Comparison of ENCODE assay signal across 8 cellular contexts in the genomic region with DNA sequence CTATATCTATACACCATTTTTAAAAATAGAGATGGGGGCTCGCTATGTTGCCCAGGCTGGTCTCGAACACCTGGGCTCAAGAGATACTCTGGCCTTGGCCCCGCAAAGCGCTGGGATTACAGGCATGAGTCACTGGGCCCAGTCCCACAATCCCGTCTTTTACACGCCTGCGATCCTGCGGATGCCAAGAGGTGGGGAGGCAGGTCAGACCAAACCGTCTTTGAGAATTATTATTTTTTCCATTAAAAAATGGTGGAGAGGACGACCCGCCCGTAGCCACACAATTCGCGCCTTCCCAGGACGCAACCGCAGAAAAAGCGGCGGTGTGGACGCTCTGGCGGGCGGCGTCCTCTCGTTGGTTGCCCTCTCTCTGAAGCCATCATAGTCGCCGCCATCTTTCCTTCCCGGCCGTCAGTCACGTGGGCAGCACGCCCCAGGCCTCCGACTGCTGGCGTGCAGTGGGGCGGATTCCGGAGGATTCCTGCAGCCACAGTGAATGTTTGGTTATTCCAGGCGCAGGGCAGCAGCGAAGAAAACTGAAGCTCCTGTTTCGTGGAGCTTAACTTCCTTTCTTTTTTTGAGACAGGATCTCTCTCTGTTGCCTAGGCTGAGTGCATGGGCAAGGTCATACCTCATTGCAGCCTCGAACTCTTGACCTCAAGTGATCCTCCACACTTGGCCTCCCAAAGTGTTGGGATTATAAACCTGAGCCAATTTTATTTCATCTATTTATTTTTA. TPM values are rescaled to one million over a fixed set of nuclear protein-coding genes. Genes with fewer than 3 reads are reported as not detected.
DNase-seq lines count a peak whose midpoint lies in the region; ATAC-seq and TF ChIP-seq lines count a peak whose summit lies in the region.

No MANE protein-coding gene starts in this region.

- DNase-seq in NOMO-1 treated with DMSO at 0.1 percent for 48 hours (lab: John Stamatoyannopoulos, UW; ENCODE audit: unreplicated experiment) (peak; percentile 95), activated T-cell treated with anti-CD3 and anti-CD28 coated beads for 48 hours (ENCODE audit: low read depth) (peak; percentile 73), epithelial cell of prostate (ENCODE audit: low read depth, low spot score) (no peak), mucosa of descending colon (peak; percentile 91 to 93 (median 92)), SW 1271 (lab: John Stamatoyannopoulos, UW) (no peak)
- DNase-seq in stimulated activated CD8-positive, alpha-beta memory T cell treated with anti-CD3 and anti-CD28 coated beads, Interleukin-15, amount 100 ng/mL, for 48 hours (ENCODE audit: low read depth in 2 of 2), result peak; percentile 66 to 70

- H3K4me3 ChIP-seq in GM08714 (ENCODE audit: low read length) (peak overlapping the region; percentile 34; the same call in 1 of the 2 replicates), mucosa of descending colon (peak overlapping the region; percentile 10)

- H3K9me3 ChIP-seq in mucosa of descending colon, result no peaks in the 10 kb centered on the region

- peak overlapping the region; percentile 87 for H3K27ac ChIP-seq in epithelial cell of prostate

- intact Hi-C loops in mucosa of descending colon (cut with DNase I, micrococcal nuclease), result no loop called here

- no peaks in the 10 kb centered on the region for H3K36me3 ChIP-seq in mucosa of descending colon (ENCODE audit: low read depth)

- no peak for TF ChIP-seq CTCF in mucosa of descending colon (IDR thresholded peaks at IDR 0.05)

- ATAC-seq in HG03025 (IDR thresholded peaks at IDR 0.05; ENCODE audit: low FRiP score, unreplicated experiment), result peak; percentile 66
- peak; percentile 92 for ATAC-seq in mucosa of descending colon

- peaks cover 13% of the 10 kb centered on the region for H3K4me1 ChIP-seq in mucosa of descending colon (ENCODE audit: low read depth)

RNA-seq across cellular contexts. Expression of gene EPHB4, which starts 9.9 kb away (rescaled TPM):
- 10 to 100 TPM; 31.2 to 42.4 (median 38.9) TPM for total RNA-seq in mucosa of descending colon

RNA-seq across cellular contexts. Expression of gene SLC12A9, which starts 15.2 kb away (rescaled TPM):
- 10 to 100 TPM; 27.9 to 34.0 (median 33.5) TPM for total RNA-seq in mucosa of descending colon

RNA-seq across cellular contexts. Expression of gene TRIP6, which starts 29.9 kb away (rescaled TPM):
- total RNA-seq in mucosa of descending colon, result 10 to 100 TPM; 27.8 to 42.7 (median 30.0) TPM

RNA-seq across cellular contexts. Expression of gene SRRT, which starts 37.6 kb away (rescaled TPM):
- total RNA-seq in mucosa of descending colon, result 100 to 1,000 TPM; 112 to 129 (median 120) TPM

RNA-seq across cellular contexts. Expression of gene UFSP1, which starts 52.2 kb away (rescaled TPM):
- 1 to 10 TPM; 2.1 to 3.4 (median 3.0) TPM for total RNA-seq in mucosa of descending colon

Comparison
In these comparisons a context has a peak if more than half of its experiments do, and no peak if none do; other contexts are left out.
1. DNase-seq: peak in NOMO-1 treated with DMSO at 0.1 percent for 48 hours (single experiment), activated T-cell treated with anti-CD3 and anti-CD28 coated beads for 48 hours (single experiment), mucosa of descending colon (3 of 3) and stimulated activated CD8-positive, alpha-beta memory T cell treated with anti-CD3 and anti-CD28 coated beads, Interleukin-15, amount 100 ng/mL, for 48 hours (2 of 2); none in epithelial cell of prostate (single experiment) and SW 1271 (0 of 2).